18 cellular contexts compared by ENCODE assay signal in genomic region chr2:200324362-200324761, GRCh38.
"Had no signal": no experiment of that assay in that cellular context is flagged by ENCODE, and none has a peak within 500 bp of the region (broad histone marks: within the 10 kb centered on the region; RNA-seq: fewer than 3 reads in every experiment).

No MANE protein-coding gene starts in this region.

- H3K36me3 ChIP-seq: colonic mucosa, ovary, prostate gland, sigmoid colon had no signal

- H3K27ac ChIP-seq: colonic mucosa, foreskin keratinocyte, ovary, prostate gland, sigmoid colon, skin epidermis had no signal

- H3K4me3 Mint-ChIP-seq: endodermal cell, naive B cell, type B pancreatic cell had no signal

- H3K4me1 ChIP-seq: colonic mucosa, prostate gland had no signal

- H3K4me3 ChIP-seq: colonic mucosa, ovary, prostate gland, sigmoid colon, skin epidermis had no signal

- H3K4me1 Mint-ChIP-seq: naive B cell had no signal

- H3K9me3 ChIP-seq: colonic mucosa, ovary, prostate gland, sigmoid colon had no signal

- DNase-seq: caudate nucleus; colonic mucosa; dermis blood vessel endothelial cell; endodermal cell; erythroblast; foreskin keratinocyte; kidney; left colon; mesendoderm; naive B cell; ovary; retina; sigmoid colon; stimulated activated CD4-positive, alpha-beta T cell treated with anti-CD3 and anti-CD28 coated beads, Interleukin-12 subunit alpha, Interleukin-12 subunit beta, amount 100 ng/mL, for 4 hours; stimulated activated naive CD4-positive, alpha-beta T cell treated with Interleukin-2 at 50 U/mL for 16 hours had no signal

- H3K36me3 Mint-ChIP-seq: naive B cell had no signal

- H3K9me3 Mint-ChIP-seq: endodermal cell, naive B cell had no signal

- H3K27ac Mint-ChIP-seq: type B pancreatic cell had no signal

- H3K27me3 Mint-ChIP-seq: type B pancreatic cell had no signal

- H3K27me3 ChIP-seq: colonic mucosa, foreskin keratinocyte, ovary, sigmoid colon had no signal

- ATAC-seq: foreskin keratinocyte, left colon had no signal
